ENCODE assay signal across 12 cellular contexts in the genomic region with DNA sequence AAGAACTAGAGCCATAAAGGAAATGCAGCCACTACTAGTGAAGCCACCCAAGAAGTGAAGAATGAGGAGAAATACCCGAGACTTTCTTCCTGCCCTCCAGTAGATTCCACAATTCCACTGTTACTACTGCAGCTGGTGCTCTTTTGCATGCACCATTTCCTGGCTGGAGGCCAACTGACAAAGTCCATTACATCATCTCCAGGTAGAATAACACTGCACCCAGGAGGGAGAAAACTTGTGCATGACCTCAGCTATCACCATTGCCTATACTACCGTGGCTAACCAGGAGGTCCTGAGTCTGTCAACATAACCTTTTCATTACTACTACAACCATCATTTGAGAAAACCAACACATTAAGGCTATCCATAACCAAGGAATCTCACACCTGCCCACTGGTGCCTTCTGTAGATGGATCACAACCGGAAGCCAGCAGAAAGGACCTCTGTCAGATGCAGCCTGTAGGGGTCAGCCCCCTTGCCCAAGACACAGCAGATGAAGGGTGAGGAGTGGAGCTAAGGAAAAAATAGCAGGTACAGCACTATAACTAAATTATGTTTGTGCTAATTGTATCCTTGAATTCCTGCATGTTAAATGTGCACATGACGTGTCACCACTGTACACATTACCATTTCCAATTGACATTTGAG. TPM values are rescaled to one million over a fixed set of nuclear protein-coding genes. Genes with fewer than 3 reads are reported as not detected.
DNase-seq lines count a peak whose midpoint lies in the region; TF ChIP-seq lines count a peak whose summit lies in the region.
"Had no signal": no experiment of that assay in that cellular context is flagged by ENCODE, and none has a peak within 500 bp of the region (broad histone marks: within the 10 kb centered on the region; RNA-seq: fewer than 3 reads in every experiment).

No MANE protein-coding gene starts in this region.

- TF ChIP-seq CTCF in colonic mucosa (IDR thresholded peaks at IDR 0.05) (no peak), thyroid gland (IDR thresholded peaks at IDR 0.05) (no peak), vagina (IDR thresholded peaks at IDR 0.05) (no peak), coronary artery (IDR thresholded peaks at IDR 0.05) (no peak)

- H3K4me3 ChIP-seq in colonic mucosa (no peak overlapping the region), thyroid gland (replicated peaks in 1 of 3) (no peak overlapping the region), vagina (no peak overlapping the region), coronary artery (no peak overlapping the region)

- H3K27me3 ChIP-seq in colonic mucosa (no peaks in the 10 kb centered on the region), thyroid gland (no peaks in the 10 kb centered on the region), vagina (no peaks in the 10 kb centered on the region)

- TF ChIP-seq POLR2A in thyroid gland (IDR thresholded peaks at IDR 0.05) (no peak), vagina (IDR thresholded peaks at IDR 0.05) (no peak)

- intact Hi-C loops in colonic mucosa (cut with DNase I) (no loop called here), thyroid gland (cut with DNase I) (no loop called here), vagina (cut with DNase I) (no loop called here)

- WGBS in thyroid gland, 2 donors: 63 to 74% methylated on average over 4 of the region's 4 CpGs

- H3K4me1 ChIP-seq in colonic mucosa (no peaks in the 10 kb centered on the region), thyroid gland (no peaks in the 10 kb centered on the region), vagina (no peaks in the 10 kb centered on the region)

- H3K9ac ChIP-seq in colonic mucosa (ENCODE audit: low read depth in 2 of 2, low read length in 2 of 2): no peak overlapping the region

- H3K36me3 ChIP-seq in colonic mucosa (no peaks in the 10 kb centered on the region), thyroid gland (no peaks in the 10 kb centered on the region), vagina (no peaks in the 10 kb centered on the region)

- H3K27ac ChIP-seq in colonic mucosa: no peak overlapping the region
- H3K27ac ChIP-seq in thyroid gland: no peak overlapping the region
- no peak overlapping the region for H3K27ac ChIP-seq in vagina
- H3K27ac ChIP-seq in coronary artery: no peak overlapping the region

- peak; percentile 48 for DNase-seq in NCI-H2196 (lab: John Stamatoyannopoulos, UW; ENCODE audit: unreplicated experiment)
- DNase-seq in NCI-H2196 treated with DMSO at 0.1 percent for 48 hours (lab: John Stamatoyannopoulos, UW; ENCODE audit: unreplicated experiment): no peak
- peak; percentile 55 to 74 for DNase-seq in NCI-H526 (lab: John Stamatoyannopoulos, UW)
- DNase-seq in colonic mucosa: peak; percentile 77
- DNase-seq in thyroid gland: peak; percentile 56
- DNase-seq in vagina (ENCODE audit: extremely low spot score in 2 of 2): no peak
- DNase-seq in coronary artery (ENCODE audit: low spot score): no peak
- DNase-seq in HCEC 1CT: no peak
- DNase-seq: activated CD4-positive, alpha-beta T cell treated with anti-CD3 and anti-CD28 coated beads for 48 hours; activated T-cell treated with anti-CD3 and anti-CD28 coated beads, Interleukin-2, amount 50 U/mL, for 1 hour; HFFc6; occipital lobe had no signal

- H3K9me3 ChIP-seq in colonic mucosa (no peaks in the 10 kb centered on the region), thyroid gland (no peaks in the 10 kb centered on the region), vagina (no peaks in the 10 kb centered on the region)

RNA-seq across cellular contexts. Expression of gene TLN2, which starts 24.4 kb away (rescaled TPM):
- 10 to 100 TPM; 34.7 to 71.6 TPM for total RNA-seq in colonic mucosa
- 10 to 100 TPM; 43.0 to 86.9 (median 61.7) TPM for total RNA-seq in thyroid gland
- 48.9 TPM for total RNA-seq in vagina

Comparison
In these comparisons a context has a peak if more than half of its experiments do, and no peak if none do; other contexts are left out.
1. DNase-seq: peak in NCI-H2196 (single experiment), NCI-H526 (2 of 2), colonic mucosa (single experiment) and thyroid gland (2 of 2); none in NCI-H2196 treated with DMSO at 0.1 percent for 48 hours (single experiment), vagina (0 of 2), coronary artery (single experiment) and HCEC 1CT (single experiment).